ENCODE assay signal across 8 cellular contexts in the genomic region with DNA sequence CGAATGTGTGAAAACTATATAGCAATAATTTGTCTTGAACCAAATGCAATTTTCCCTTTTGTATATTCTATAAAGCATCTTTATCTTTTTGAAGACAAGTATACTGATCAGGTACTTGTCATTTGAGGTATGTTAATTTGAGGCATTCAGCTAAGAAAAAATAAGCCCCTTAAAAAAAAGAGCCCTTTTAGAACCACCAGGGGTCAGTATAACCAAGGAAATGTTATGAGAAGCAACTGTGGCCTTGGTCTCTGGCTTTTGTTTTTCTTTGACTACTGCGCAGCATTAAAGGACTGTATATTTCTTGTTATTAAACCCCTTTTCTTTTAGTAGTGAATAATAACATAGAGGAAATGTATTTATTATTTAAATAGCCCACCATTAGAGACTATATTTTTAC. TPM values are rescaled to one million over a fixed set of nuclear protein-coding genes. Genes with fewer than 3 reads are reported as not detected.
DNase-seq lines count a peak whose midpoint lies in the region; ATAC-seq, FAIRE-seq and TF ChIP-seq lines count a peak whose summit lies in the region.

No MANE protein-coding gene starts in this region.

- no peaks in the 10 kb centered on the region for H3K27me3 ChIP-seq in heart right ventricle

- no peak overlapping the region for H3K4me2 ChIP-seq in A549

- H3K4me3 ChIP-seq in A549 (no peak overlapping the region), WI38 (ENCODE audit: low read depth, low read length) (no peak overlapping the region), heart right ventricle (no peak overlapping the region)

- POLR2A ChIA-PET in A549 (lab: Yijun Ruan, JAX), result no interaction called here

- peaks cover 0 to 5% (median 0%) of the 10 kb centered on the region in 9 donors for H3K36me3 ChIP-seq in heart right ventricle

- no peak for FAIRE-seq in A549 (lab: Jason Lieb, UNC)

- CTCF ChIA-PET in A549 (lab: Yijun Ruan, JAX), result interaction anchor here (0.8 to 9.5 kb wide), 13 partner anchors 10 to 1492 kb away, joined by 3 to 86 read pairs (median 4); a partner anchor contains a TSS

- ATAC-seq in A549, result peak; percentile 56 to 72; a peak in 4 of 6 replicates
- ATAC-seq in HG02852 (IDR thresholded peaks at IDR 0.05; ENCODE audit: unreplicated experiment), result peak; percentile 70
- peak in 7 of 8 donors; percentile 58 to 86 (median 73) for ATAC-seq in heart right ventricle
- peak; percentile 78 for ATAC-seq in sciatic nerve

- no peak for TF ChIP-seq POLR2A in A549 (IDR thresholded peaks at IDR 0.05; ENCODE audit: low read length)

- DNase-seq in A549 (ENCODE audit: low read depth in 1 of 2, low spot score in 1 of 2), result peak; percentile 3 to 56
- DNase-seq in NCI-H2081 treated with DMSO at 0.1 percent for 48 hours (lab: John Stamatoyannopoulos, UW), result peak; percentile 8
- no peak for DNase-seq in heart right ventricle
- DNase-seq in sciatic nerve (ENCODE audit: low spot score), result no peak
- DNase-seq in OCI-M2 (lab: John Stamatoyannopoulos, UW; ENCODE audit: unreplicated experiment), result no peak

- intact Hi-C loops in heart right ventricle (cut with DNase I), result loop anchor here in 9 of 10 donors (1.0 to 10.0 kb wide), 8 partner anchors 224 to 1473 kb away; a partner anchor contains a TSS
- intact Hi-C loops in sciatic nerve (cut with DNase I), result loop anchor here (10.0 kb wide), 1 partner anchor 64 kb away; no protein-coding TSS in a partner anchor

- TF ChIP-seq RAD21 in A549 (conservative IDR thresholded peaks at IDR 0.05 in 1 of 2, IDR thresholded peaks at IDR 0.05 in 1 of 2), result peak; percentile 75 to 78

- H3K9me3 ChIP-seq in A549, result no peaks in the 10 kb centered on the region
- H3K9me3 ChIP-seq in heart right ventricle, result no peaks in the 10 kb centered on the region

- TF ChIP-seq EP300 in A549 (IDR thresholded peaks at IDR 0.05), result no peak

- TF ChIP-seq CTCF in A549 (IDR thresholded peaks at IDR 0.05) (peak; percentile 75), GM12873 (IDR thresholded peaks at IDR 0.05; ENCODE audit: insufficient read depth, low read depth, low read length, missing control alignments) (peak; percentile 65), WI38 (IDR thresholded peaks at IDR 0.05; ENCODE audit: low read depth, low read length) (peak; percentile 52; the same call in 1 of the 2 replicates), heart right ventricle (IDR thresholded peaks at IDR 0.05) (peak; percentile 68 to 86 (median 78))

- H3K27ac ChIP-seq in A549 (no peak overlapping the region), heart right ventricle (no peak overlapping the region)

- whole genome bisulfite sequencing in A549 (ENCODE audit: missing lambda C conversion rate), result 31% methylated on average over 2 of the region's 2 CpGs
- WGBS in heart right ventricle, 2 donors, result 61 to 65% methylated on average over 2 of the region's 2 CpGs

- H3K4me1 ChIP-seq in A549 (no peaks in the 10 kb centered on the region), heart right ventricle (peaks cover 0 to 16% (median 3%) of the 10 kb centered on the region in 9 donors)

TF ChIP-seq in A549, 52 proteins besides CTCF, POLR2A, EP300 and RAD21:
- TF ChIP-seq SMC3 (IDR thresholded peaks at IDR 0.05) (peak; percentile 69), EHF (CRISPR knock-in tag; IDR thresholded peaks at IDR 0.05) (no peak)

RNA-seq across cellular contexts. Expression of a gene that starts 43.1 kb away (rescaled TPM):
- polyA plus RNA-seq in A549 (2011; rRNA removed) (47.1 and 56.7 TPM in 2 replicates), A549 (2017; fragmentation: RNase III; extraction: RNeasy Plus Mini Kit Qiagen cat#74134 plus additional on column Dnase treatment) (17.3 to 18.3 TPM (median 17.8 TPM) in 3 replicates), heart right ventricle (1 to 10 TPM; 2.3 to 3.1 TPM)
- 4.0 and 4.7 TPM in 2 replicates for polyA plus RNA-seq in A549 (2012; cell fraction: cytosol; rRNA removed)
- 5.9 and 8.2 TPM in 2 replicates for polyA plus RNA-seq in A549 (2012; cell fraction: nucleus; rRNA removed)
- polyA minus RNA-seq in A549 (2011; rRNA and poly(A)+ RNA removed), result 23.7 and 24.1 TPM in 2 replicates
- total RNA-seq in heart right ventricle (10 to 100 TPM in 5 of 10 donors, 1 to 10 TPM in 5; 5.8 to 15.4 (median 10.2) TPM), sciatic nerve (14.8 TPM)

Comparison
In these comparisons a context has a peak if more than half of its experiments do, and no peak if none do; other contexts are left out.
1. DNase-seq: peak in A549 (2 of 2) and NCI-H2081 treated with DMSO at 0.1 percent for 48 hours (single experiment); none in heart right ventricle (0 of 2), sciatic nerve (single experiment) and OCI-M2 (single experiment).
2. Peak in every context shown above with its lines, with median percentiles within 50 percentile points of each other: ATAC-seq and CTCF ChIP-seq.